Comparison of ENCODE assay signal across 22 cellular contexts in the genomic region with DNA sequence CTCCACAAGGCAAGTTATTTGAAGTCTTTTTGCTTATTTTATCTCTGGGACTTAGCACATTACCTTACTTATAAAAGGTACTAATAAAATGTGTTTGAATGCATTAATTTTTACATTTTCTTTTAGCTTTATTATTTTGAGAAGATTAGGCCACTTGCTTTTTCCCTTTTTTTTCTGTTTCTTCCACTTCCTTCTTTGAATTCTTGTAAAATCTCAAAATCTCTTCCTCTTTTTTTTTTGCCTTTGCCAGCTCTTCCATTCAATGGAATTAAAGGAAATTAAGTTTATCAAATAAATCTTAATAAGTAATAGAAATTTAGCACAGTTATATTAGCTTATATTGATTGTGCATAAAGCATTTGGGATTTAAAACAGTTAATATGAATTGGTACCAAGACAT.
"Had no signal": no experiment of that assay in that cellular context is flagged by ENCODE, and none has a peak within 500 bp of the region (broad histone marks: within the 10 kb centered on the region; RNA-seq: fewer than 3 reads in every experiment).

No MANE protein-coding gene starts in this region.

- H3K27me3 Mint-ChIP-seq: progenitor cell of endocrine pancreas had no signal

- H3K9me3 ChIP-seq: pancreas, stomach had no signal

- DNase-seq: effector memory CD4-positive, alpha-beta T cell; heart left ventricle; hippocampal formation; left colon; left ventricle myocardium superior; mesenchymal stem cell; midbrain; occipital lobe; pancreas; right cardiac atrium; small intestine; stimulated activated CD4-positive, alpha-beta T cell treated with anti-CD3 and anti-CD28 coated beads, Interleukin-12 subunit alpha, Interleukin-12 subunit beta, amount 100 ng/mL, for 4 hours; stimulated activated naive CD4-positive, alpha-beta T cell; stomach; substantia nigra; trophoblast cell had no signal

- H3K9me3 Mint-ChIP-seq: neural progenitor cell had no signal

- H3K27me3 ChIP-seq: heart left ventricle, neural progenitor cell, pancreas, stomach had no signal

- H3K36me3 ChIP-seq: heart left ventricle, neural progenitor cell, pancreas, stomach had no signal

- H3K4me3 ChIP-seq: heart left ventricle, lung, neural progenitor cell, pancreas, stomach had no signal

- H3K27ac Mint-ChIP-seq: neural progenitor cell, progenitor cell of endocrine pancreas had no signal

- H3K4me3 Mint-ChIP-seq: natural killer cell treated with Interleukin-12 subunit alpha and Interleukin-12 subunit beta and Interleukin-15 and Interleukin-18, amount 100 ng/mL, for 72 hours; neural progenitor cell had no signal

- H3K4me1 ChIP-seq: neural progenitor cell, pancreas, stomach had no signal

- FAIRE-seq: endometrium, frontal cortex, pancreas had no signal

- H3K36me3 Mint-ChIP-seq: neural progenitor cell had no signal
